Comparison of ENCODE assay signal across 8 cellular contexts in genomic region chr9:20621553-20622329, GRCh38. TPM values are rescaled to one million over a fixed set of nuclear protein-coding genes. Genes with fewer than 3 reads are reported as not detected.
DNase-seq lines count a peak whose midpoint lies in the region; ATAC-seq and TF ChIP-seq lines count a peak whose summit lies in the region.

No MANE protein-coding gene starts in this region.

- no peaks in the 10 kb centered on the region for H3K9me3 ChIP-seq in testis

- intact Hi-C loops in testis (cut with DNase I; ENCODE audit: low total_unique reads) = no loop called here

- TF ChIP-seq CTCF in AG04449 (IDR thresholded peaks at IDR 0.05; ENCODE audit: insufficient read depth, low read length, missing control alignments) = no peak
- TF ChIP-seq CTCF in RWPE1 (conservative IDR thresholded peaks at IDR 0.05; ENCODE audit: low read depth) = no peak
- TF ChIP-seq CTCF in testis (IDR thresholded peaks at IDR 0.05) = no peak

- DNase-seq in AG04449 (ENCODE audit: low read depth, low spot score) (no peak), RWPE1 (ENCODE audit: low spot score) (peak; percentile 54), globus pallidus (ENCODE audit: low spot score) (peak; percentile 81), occipital lobe (lab: John Stamatoyannopoulos, UW) (peak; percentile 82), testis (peak; percentile 72)
- peak; percentile 77 for DNase-seq in activated naive CD4-positive, alpha-beta T cell treated with Interleukin-2 at 50 U/mL for 16 hours

- H3K4me3 ChIP-seq in AG04449 (ENCODE audit: low read depth, low read length) (peak overlapping the region; percentile 81), testis (peak overlapping the region; percentile 67 to 81)

- CTCF ChIA-PET in AG04449 (lab: Yijun Ruan, JAX) (interaction anchor here (1.0 to 9.4 kb wide), 12 partner anchors 10 to 696 kb away, joined by 3 to 184 read pairs (median 6); partner anchors contain the start of gene FOCAD), RWPE1 (lab: Yijun Ruan, JAX) (interaction anchor here (0.6 to 1.5 kb wide), 6 partner anchors 9 to 489 kb away, joined by 3 to 8 read pairs (median 3); no protein-coding TSS in a partner anchor)

- 0 to 2% methylated on average over 42 to 72 of the region's 73 CpGs for WGBS in testis, 2 donors

- ATAC-seq in GM18867 (IDR thresholded peaks at IDR 0.05; ENCODE audit: unreplicated experiment) (peak; percentile 17), HG03432 (IDR thresholded peaks at IDR 0.05; ENCODE audit: unreplicated experiment) (peak; percentile 24)

- POLR2A ChIA-PET in AG04449 (lab: Yijun Ruan, JAX) = interaction anchor here (1.5 to 1.6 kb wide), 2 partner anchors 63 to 266 kb away, joined by 9 to 11 read pairs; partner anchors contain the start of gene FOCAD
- POLR2A ChIA-PET in RWPE1 (lab: Yijun Ruan, JAX; ENCODE audit: low non-redundant PET) = interaction anchor here (0.7 kb wide), 1 partner anchor 180 kb away, joined by 4 read pairs; no protein-coding TSS in a partner anchor

- H3K36me3 ChIP-seq in testis (ENCODE audit: low read depth, missing control alignments) = no peaks in the 10 kb centered on the region

- H3K27me3 ChIP-seq in testis = no peaks in the 10 kb centered on the region

- H3K4me1 ChIP-seq in testis = no peaks in the 10 kb centered on the region

- H3K27ac ChIP-seq in RWPE1 = peak overlapping the region; percentile 87
- peak overlapping the region; percentile 64 to 74 for H3K27ac ChIP-seq in testis

- no peak for TF ChIP-seq POLR2A in testis (IDR thresholded peaks at IDR 0.05)

RNA-seq across cellular contexts. Expression of gene MLLT3, which starts 0.6 kb away (rescaled TPM):
- 152 TPM for total RNA-seq in occipital lobe
- total RNA-seq in testis = 10 to 100 TPM in 1 of 2 donors, 1 to 10 TPM in 1; 7.6 to 11.0 TPM
- 5.2 TPM for polyA plus RNA-seq in testis (ENCODE audit: insufficient read depth, low read depth, low replicate concordance)

Comparison
In these comparisons a context has a peak if more than half of its experiments do, and no peak if none do; other contexts are left out.
1. RNA of gene MLLT3, which starts 0.6 kb away (total RNA-seq): 152 TPM in occipital lobe (single experiment); 7.6 to 11.0 TPM in testis; every median in the first group is over 10 times any median in the second.